23 cellular contexts compared by ENCODE assay signal in the genomic region with DNA sequence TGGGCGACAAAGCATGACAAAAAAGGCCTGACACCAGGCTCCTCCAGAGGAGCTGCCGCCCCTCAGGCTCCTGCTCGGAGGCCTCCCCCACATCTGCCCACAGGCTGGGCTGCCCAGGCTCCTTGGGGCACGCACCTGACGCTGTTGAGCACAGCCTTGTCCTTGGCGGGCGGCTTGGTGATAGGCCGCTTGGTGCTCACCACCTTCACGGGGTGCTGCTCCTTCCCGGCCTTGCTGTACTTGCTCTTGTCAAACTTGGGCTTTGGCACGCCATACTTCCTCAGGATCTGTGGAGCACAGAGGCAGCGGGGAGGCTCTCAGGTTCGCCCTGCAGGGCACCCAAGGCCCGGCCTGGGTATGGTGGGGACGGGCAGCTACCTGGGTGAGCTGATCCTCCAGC. TPM values are rescaled to one million over a fixed set of nuclear protein-coding genes. Genes with fewer than 3 reads are reported as not detected.
DNase-seq lines count a peak whose midpoint lies in the region; TF ChIP-seq lines count a peak whose summit lies in the region.
"Had no signal": no experiment of that assay in that cellular context is flagged by ENCODE, and none has a peak within 500 bp of the region (broad histone marks: within the 10 kb centered on the region; RNA-seq: fewer than 3 reads in every experiment).

No MANE protein-coding gene starts in this region.

- H3K4me1 ChIP-seq in right atrium auricular region: no peaks in the 10 kb centered on the region
- H3K4me1 ChIP-seq: A549; BLaER1 treated with 17β-estradiol and CSF1 and Interleukin-3, amounts not matched to agents 10 nM and 100 nM; Peyer's patch had no signal

- H3K4me3 ChIP-seq in right atrium auricular region: no peak overlapping the region
- H3K4me3 ChIP-seq: A549; BLaER1 treated with 17β-estradiol and CSF1 and Interleukin-3, amounts not matched to agents 10 nM and 100 nM; MG63; Peyer's patch had no signal

- H3K27me3 ChIP-seq in right atrium auricular region: no peaks in the 10 kb centered on the region
- H3K27me3 ChIP-seq: BLaER1 treated with 17β-estradiol and CSF1 and Interleukin-3, amounts not matched to agents 10 nM and 100 nM; MG63; Peyer's patch had no signal

- intact Hi-C loops in cardiac septum (cut with DNase I) (no loop called here), posterior vena cava (cut with DNase I) (no loop called here)

- H3K27ac ChIP-seq in right atrium auricular region: no peak overlapping the region
- H3K27ac ChIP-seq: A549; BLaER1 treated with 17β-estradiol and CSF1 and Interleukin-3, amounts not matched to agents 10 nM and 100 nM; Peyer's patch had no signal

- DNase-seq in cardiac septum (ENCODE audit: low spot score) (peak; percentile 72), right atrium auricular region (ENCODE audit: low spot score) (no peak), left kidney (ENCODE audit: low read depth, low spot score) (peak; percentile 17), posterior vena cava (ENCODE audit: low spot score) (peak; percentile 54), NCI-H526 treated with DMSO at 0.1 percent for 48 hours (lab: John Stamatoyannopoulos, UW) (no peak), OCI-M1 (lab: John Stamatoyannopoulos, UW) (no peak), NCI-H2171 treated with DMSO at 0.1 percent for 48 hours (lab: John Stamatoyannopoulos, UW) (no peak)
- DNase-seq: AML-193, GOT3, HCEC 1CT, IMR-90, KG1, MG63, NCI-H1105 treated with DMSO at 0.1 percent for 48 hours, NCI-H146, NCI-H1930, NCI-H2107, NCI-H446 treated with DMSO at 0.1 percent for 48 hours, NCI-H526, SK-N-SH had no signal

- H3K9me3 ChIP-seq in right atrium auricular region: no peaks in the 10 kb centered on the region
- H3K9me3 ChIP-seq: A549; BLaER1 treated with 17β-estradiol and CSF1 and Interleukin-3, amounts not matched to agents 10 nM and 100 nM; MG63; Peyer's patch; SK-N-SH had no signal

- H3K36me3 ChIP-seq in right atrium auricular region: peaks cover 63% of the 10 kb centered on the region

- TF ChIP-seq CTCF in right atrium auricular region (IDR thresholded peaks at IDR 0.05): no peak

RNA-seq across cellular contexts. Expression of a gene that starts 53.4 kb away (rescaled TPM):
- total RNA-seq in cardiac septum: 32.3 TPM
- 10 to 100 TPM; 17.9 to 26.5 TPM for total RNA-seq in right atrium auricular region
- 10 to 100 TPM; 23.5 to 24.0 TPM for total RNA-seq in posterior vena cava

Comparison
In these comparisons a context has a peak if more than half of its experiments do, and no peak if none do; other contexts are left out.
1. DNase-seq: peak in cardiac septum (single experiment), left kidney (single experiment) and posterior vena cava (single experiment); none in right atrium auricular region (single experiment), NCI-H526 treated with DMSO at 0.1 percent for 48 hours (single experiment), OCI-M1 (single experiment) and NCI-H2171 treated with DMSO at 0.1 percent for 48 hours (single experiment).